22 cellular contexts compared by ENCODE assay signal in the genomic region with DNA sequence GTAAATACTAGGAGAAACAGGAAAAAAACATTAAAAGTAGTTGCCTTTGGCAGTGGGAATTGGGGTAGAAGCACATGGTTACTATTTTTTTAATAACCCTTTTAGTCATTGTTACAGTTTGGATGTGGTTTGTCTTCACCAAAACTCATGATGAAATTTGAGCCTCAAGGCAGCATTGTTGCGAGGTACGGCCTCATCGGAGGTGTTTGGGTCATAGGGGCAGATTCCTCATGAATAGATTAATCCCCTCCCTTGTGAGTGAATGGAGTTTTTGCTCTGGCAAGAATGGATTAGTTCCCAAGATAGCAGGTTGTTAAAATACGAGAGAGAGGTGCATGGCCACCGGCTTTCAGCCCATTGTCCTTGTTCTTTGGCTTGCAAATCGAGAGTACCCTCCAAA.
"Had no signal": no experiment of that assay in that cellular context is flagged by ENCODE, and none has a peak within 500 bp of the region (broad histone marks: within the 10 kb centered on the region; RNA-seq: fewer than 3 reads in every experiment).

No MANE protein-coding gene starts in this region.

- ATAC-seq: activated CD4-positive, CD25-positive, alpha-beta regulatory T cell treated with anti-CD3 and anti-CD28 coated beads, Interleukin-2, amount 50 U/mL, for 24 hours; activated naive CD8-positive, alpha-beta T cell treated with anti-CD3 and anti-CD28 coated beads, Interleukin-2, amount 50 U/mL, for 24 hours; activated T-cell treated with anti-CD3 and anti-CD28 coated beads, Interleukin-2, amount 50 U/mL, for 72 hours; body of pancreas; left lobe of liver; lower lobe of right lung had no signal

- H3K36me3 Mint-ChIP-seq: immature natural killer cell had no signal

- H3K27ac Mint-ChIP-seq: activated CD4-positive, alpha-beta memory T cell treated with anti-CD3 and anti-CD28 coated beads, Interleukin-2, amount 10 ng/mL, durations not matched to agents 7 days and 5 days; activated CD4-positive, alpha-beta T cell treated with anti-CD3 and anti-CD28 coated beads, Interleukin-2, amount 10 ng/mL, durations not matched to agents 24 days and 14 days; activated naive CD8-positive, alpha-beta T cell treated with anti-CD3 and anti-CD28 coated beads, Interleukin-2, amount 50 U/mL, for 24 hours; activated T-cell treated with anti-CD3 and anti-CD28 coated beads, Interleukin-2, amount 50 U/mL, for 72 hours; immature natural killer cell had no signal

- H3K9me3 Mint-ChIP-seq: activated naive CD8-positive, alpha-beta T cell treated with anti-CD3 and anti-CD28 coated beads, Interleukin-2, amount 50 U/mL, for 24 hours had no signal

- H3K4me3 Mint-ChIP-seq: activated CD4-positive, alpha-beta memory T cell treated with anti-CD3 and anti-CD28 coated beads, Interleukin-2, amount 10 ng/mL, durations not matched to agents 7 days and 5 days; activated CD4-positive, alpha-beta T cell treated with anti-CD3 and anti-CD28 coated beads, Interleukin-2, amount 10 ng/mL, durations not matched to agents 24 days and 14 days; activated naive CD8-positive, alpha-beta T cell treated with anti-CD3 and anti-CD28 coated beads, Interleukin-2, amount 50 U/mL, for 24 hours; activated T-cell treated with anti-CD3 and anti-CD28 coated beads, Interleukin-2, amount 50 U/mL, for 72 hours; immature natural killer cell; naive B cell had no signal

- H3K4me1 ChIP-seq: body of pancreas, lower lobe of right lung, sigmoid colon, testis, uterus had no signal

- H3K36me3 ChIP-seq: lower lobe of right lung, sigmoid colon, uterus had no signal

- H3K4me2 ChIP-seq: smooth muscle cell had no signal

- H3K27ac ChIP-seq: body of pancreas, lower lobe of right lung, sigmoid colon, testis, uterus had no signal

- H3K27me3 Mint-ChIP-seq: activated CD4-positive, alpha-beta memory T cell treated with anti-CD3 and anti-CD28 coated beads, Interleukin-2, amount 10 ng/mL, durations not matched to agents 7 days and 5 days; activated naive CD8-positive, alpha-beta T cell treated with anti-CD3 and anti-CD28 coated beads, Interleukin-2, amount 50 U/mL, for 24 hours had no signal

- H3K27me3 ChIP-seq: body of pancreas, sigmoid colon, testis, uterus had no signal

- DNase-seq: activated CD4-positive, alpha-beta memory T cell treated with anti-CD3 and anti-CD28 coated beads, Interleukin-2, amount 10 ng/mL, durations not matched to agents 7 days and 5 days; activated CD4-positive, alpha-beta T cell treated with anti-CD3 and anti-CD28 coated beads, Interleukin-2, amount 10 ng/mL, durations not matched to agents 24 days and 14 days; activated effector memory CD4-positive, alpha-beta T cell treated with Interleukin-2 at 50 U/mL for 16 hours; activated naive CD4-positive, alpha-beta T cell treated with anti-CD3 and anti-CD28 coated beads, Interleukin-2, amount 50 U/mL, for 16 hours; activated naive CD8-positive, alpha-beta T cell treated with anti-CD3 and anti-CD28 coated beads, Interleukin-2, amount 50 U/mL, for 24 hours; activated T-cell treated with anti-CD3 and anti-CD28 coated beads, Interleukin-2, amount 50 U/mL, for 72 hours; body of pancreas; effector CD4-positive, alpha-beta T cell; foreskin melanocyte; immature natural killer cell; lower lobe of right lung; naive B cell; posterior cingulate gyrus; sigmoid colon; stimulated activated CD4-positive, alpha-beta T cell treated with anti-CD3 and anti-CD28 coated beads, Interleukin-15, amount 100 ng/mL, for 24 hours; stimulated activated naive CD4-positive, alpha-beta T cell; testis; trophoblast cell; uterus had no signal

- H3K9me3 ChIP-seq: body of pancreas, lower lobe of right lung, sigmoid colon, testis, uterus had no signal

- H3K4me1 Mint-ChIP-seq: activated CD4-positive, alpha-beta memory T cell treated with anti-CD3 and anti-CD28 coated beads, Interleukin-2, amount 10 ng/mL, durations not matched to agents 7 days and 5 days; activated CD4-positive, alpha-beta T cell treated with anti-CD3 and anti-CD28 coated beads, Interleukin-2, amount 10 ng/mL, durations not matched to agents 24 days and 14 days; activated naive CD8-positive, alpha-beta T cell treated with anti-CD3 and anti-CD28 coated beads, Interleukin-2, amount 50 U/mL, for 24 hours; immature natural killer cell; naive B cell had no signal

- H3K4me3 ChIP-seq: body of pancreas, lower lobe of right lung, sigmoid colon, smooth muscle cell, testis, uterus had no signal
